15 cellular contexts compared by ENCODE assay signal in genomic region chr10:51867956-51868355, GRCh38.
DNase-seq lines count a peak whose midpoint lies in the region; ATAC-seq and TF ChIP-seq lines count a peak whose summit lies in the region.
"Had no signal": no experiment of that assay in that cellular context is flagged by ENCODE, and none has a peak within 500 bp of the region (broad histone marks: within the 10 kb centered on the region; RNA-seq: fewer than 3 reads in every experiment).

No MANE protein-coding gene starts in this region.

- POLR2A ChIA-PET in MCF 10A (lab: Yijun Ruan, JAX), result no interaction called here
- POLR2A ChIA-PET in SK-N-SH (lab: Yijun Ruan, JAX), result no interaction called here

- TF ChIP-seq POLR2A in breast epithelium (IDR thresholded peaks at IDR 0.05), result no peak

- no peak overlapping the region for H3K9ac ChIP-seq in SK-N-SH

- H3K4me1 ChIP-seq in breast epithelium (no peaks in the 10 kb centered on the region), SK-N-SH (ENCODE audit: control insufficient read depth in 1 of 2, insufficient read depth in 2 of 2, low read depth in 1 of 2, low read length in 1 of 2) (no peaks in the 10 kb centered on the region)
- H3K4me1 ChIP-seq: A549, sigmoid colon, thyroid gland had no signal

- DNase-seq in MCF 10A (ENCODE audit: unreplicated experiment) (peak; percentile 53), breast epithelium (ENCODE audit: low spot score in 2 of 2) (no peak), SK-N-SH (no peak), fibroblast of the aortic adventitia (ENCODE audit: low read depth) (peak; percentile 93), mesenteric fat pad (ENCODE audit: low spot score) (no peak), SW480 (ENCODE audit: low spot score) (no peak)
- no peak for DNase-seq in stimulated activated effector memory CD8-positive, alpha-beta T cell treated with anti-CD3 and anti-CD28 coated beads, Interleukin-12 subunit alpha, Interleukin-12 subunit beta, amount 100 ng/mL, for 72 hours (ENCODE audit: low spot score in 2 of 2)
- DNase-seq: effector memory CD8-positive, alpha-beta T cell; naive B cell; NCI-H187 treated with DMSO at 0.1 percent for 48 hours; sigmoid colon had no signal

- H3K4me1 Mint-ChIP-seq in MCF 10A (ENCODE audit: insufficient read depth, unreplicated experiment), result peaks cover 5% of the 10 kb centered on the region
- peaks cover 5% of the 10 kb centered on the region for H3K4me1 Mint-ChIP-seq in stimulated activated effector memory CD8-positive, alpha-beta T cell treated with anti-CD3 and anti-CD28 coated beads, Interleukin-12 subunit alpha, Interleukin-12 subunit beta, amount 100 ng/mL, for 72 hours
- H3K4me1 Mint-ChIP-seq: naive B cell had no signal

- H3K27ac Mint-ChIP-seq in MCF 10A (ENCODE audit: low read depth, unreplicated experiment), result no peak overlapping the region
- no peak overlapping the region for H3K27ac Mint-ChIP-seq in stimulated activated effector memory CD8-positive, alpha-beta T cell treated with anti-CD3 and anti-CD28 coated beads, Interleukin-12 subunit alpha, Interleukin-12 subunit beta, amount 100 ng/mL, for 72 hours
- H3K27ac Mint-ChIP-seq: effector memory CD8-positive, alpha-beta T cell; naive B cell; T-helper 2 cell treated with Interferon-gamma antibody and Interleukin-4, amounts not matched to agents 5 μg/mL and 100 μg/mL, for 36 hours had no signal

- no peak overlapping the region for H3K4me3 ChIP-seq in breast epithelium
- no peak overlapping the region for H3K4me3 ChIP-seq in SK-N-SH (ENCODE audit: low read depth in 2 of 2, low read length in 1 of 2)
- peak overlapping the region; percentile 26 for H3K4me3 ChIP-seq in fibroblast of the aortic adventitia (ENCODE audit: low read depth, low read length)
- H3K4me3 ChIP-seq: A549, sigmoid colon, thyroid gland had no signal

- H3K36me3 Mint-ChIP-seq in MCF 10A (ENCODE audit: insufficient read depth, unreplicated experiment), result no peaks in the 10 kb centered on the region
- no peaks in the 10 kb centered on the region for H3K36me3 Mint-ChIP-seq in stimulated activated effector memory CD8-positive, alpha-beta T cell treated with anti-CD3 and anti-CD28 coated beads, Interleukin-12 subunit alpha, Interleukin-12 subunit beta, amount 100 ng/mL, for 72 hours
- H3K36me3 Mint-ChIP-seq: naive B cell had no signal

- H3K9me3 ChIP-seq in breast epithelium, result no peaks in the 10 kb centered on the region
- no peaks in the 10 kb centered on the region for H3K9me3 ChIP-seq in SK-N-SH
- H3K9me3 ChIP-seq: A549, sigmoid colon, thyroid gland had no signal

- H3K9me3 Mint-ChIP-seq in MCF 10A (ENCODE audit: unreplicated experiment), result no peaks in the 10 kb centered on the region
- peaks cover 3% of the 10 kb centered on the region for H3K9me3 Mint-ChIP-seq in stimulated activated effector memory CD8-positive, alpha-beta T cell treated with anti-CD3 and anti-CD28 coated beads, Interleukin-12 subunit alpha, Interleukin-12 subunit beta, amount 100 ng/mL, for 72 hours
- H3K9me3 Mint-ChIP-seq: effector memory CD8-positive, alpha-beta T cell; naive B cell; T-helper 2 cell treated with Interferon-gamma antibody and Interleukin-4, amounts not matched to agents 5 μg/mL and 100 μg/mL, for 36 hours had no signal

- H3K27me3 ChIP-seq in breast epithelium (no peaks in the 10 kb centered on the region), SK-N-SH (ENCODE audit: insufficient read depth) (no peaks in the 10 kb centered on the region)
- H3K27me3 ChIP-seq: sigmoid colon, thyroid gland had no signal

- H3K36me3 ChIP-seq in breast epithelium (no peaks in the 10 kb centered on the region), SK-N-SH (replicated peaks in 1 of 2; ENCODE audit: control insufficient read depth in 1 of 2, insufficient read depth in 2 of 2, low read length in 1 of 2) (no peaks in the 10 kb centered on the region)
- H3K36me3 ChIP-seq: sigmoid colon, thyroid gland had no signal

- no peak for TF ChIP-seq RAD21 in SK-N-SH (IDR thresholded peaks at IDR 0.05; ENCODE audit: low read length)

- H3K4me2 ChIP-seq in SK-N-SH, result peak overlapping the region; percentile 18; the same call in 1 of the 2 replicates
- H3K4me2 ChIP-seq: A549 had no signal

- no peaks in the 10 kb centered on the region for H3K79me2 ChIP-seq in SK-N-SH (ENCODE audit: insufficient read depth)

- H4K20me1 ChIP-seq in SK-N-SH (ENCODE audit: insufficient read depth), result no peaks in the 10 kb centered on the region

- no peak for TF ChIP-seq CTCF in MCF 10A (IDR thresholded peaks at IDR 0.05; ENCODE audit: unreplicated experiment)
- TF ChIP-seq CTCF in breast epithelium (IDR thresholded peaks at IDR 0.05), result no peak
- no peak for TF ChIP-seq CTCF in SK-N-SH (IDR thresholded peaks at IDR 0.05)
- no peak for TF ChIP-seq CTCF in fibroblast of the aortic adventitia (IDR thresholded peaks at IDR 0.05; ENCODE audit: insufficient read depth, low read length)

- TF ChIP-seq EP300 in SK-N-SH (IDR thresholded peaks at IDR 0.05; ENCODE audit: borderline replicate concordance in 1 of 2, low read depth in 1 of 2, low read length in 1 of 2), result 0 out of 4 replicates have a peak, but pooled peaks of 1 of the 2 experiments have one; percentile 22

- H3F3A ChIP-seq in SK-N-SH (replicated peaks; ENCODE audit: insufficient read depth), result no peaks in the 10 kb centered on the region

- H2AFZ ChIP-seq in SK-N-SH (ENCODE audit: low read depth), result peak overlapping the region; percentile 58

- H3K27ac ChIP-seq in breast epithelium (no peak overlapping the region), SK-N-SH (ENCODE audit: low read depth in 2 of 2, low read length in 1 of 2) (peak overlapping the region in 1 of 2 experiments; percentile 47; a peak in 2 of 4 replicates)
- H3K27ac ChIP-seq: A549, sigmoid colon, thyroid gland had no signal

- peak; percentile 54 for ATAC-seq in stimulated activated effector memory CD8-positive, alpha-beta T cell treated with anti-CD3 and anti-CD28 coated beads, Interleukin-12 subunit alpha, Interleukin-12 subunit beta, amount 100 ng/mL, for 72 hours
- ATAC-seq in GM21515 (IDR thresholded peaks at IDR 0.05; ENCODE audit: unreplicated experiment), result no peak
- ATAC-seq: A549; effector memory CD8-positive, alpha-beta T cell had no signal

- intact Hi-C loops in MCF 10A (cut with micrococcal nuclease) (loop anchor here (2.0 kb wide), 1 partner anchor 33 kb away; no protein-coding TSS in a partner anchor), breast epithelium (cut with DNase I; ENCODE audit: low total_unique reads) (no loop called here)

- BruUV-seq in MCF 10A (replicated peaks; lab: Mats Ljungman, UMichigan), result no TSS peak

- H3K27me3 Mint-ChIP-seq in MCF 10A (ENCODE audit: insufficient read depth, unreplicated experiment), result no peaks in the 10 kb centered on the region
- H3K27me3 Mint-ChIP-seq: effector memory CD8-positive, alpha-beta T cell had no signal

- H3K4me3 Mint-ChIP-seq in MCF 10A (ENCODE audit: unreplicated experiment), result no peak overlapping the region
- H3K4me3 Mint-ChIP-seq in stimulated activated effector memory CD8-positive, alpha-beta T cell treated with anti-CD3 and anti-CD28 coated beads, Interleukin-12 subunit alpha, Interleukin-12 subunit beta, amount 100 ng/mL, for 72 hours, result no peak overlapping the region
- H3K4me3 Mint-ChIP-seq: effector memory CD8-positive, alpha-beta T cell; naive B cell; T-helper 2 cell treated with Interferon-gamma antibody and Interleukin-4, amounts not matched to agents 5 μg/mL and 100 μg/mL, for 36 hours had no signal

- CTCF ChIA-PET in MCF 10A (lab: Yijun Ruan, JAX), result interaction anchor here (0.6 to 0.7 kb wide), 2 partner anchors 93 to 776 kb away, joined by 3 to 5 read pairs; no protein-coding TSS in a partner anchor
- CTCF ChIA-PET in SK-N-SH (lab: Yijun Ruan, JAX), result no interaction called here

- no peaks in the 10 kb centered on the region for H3K9me2 ChIP-seq in SK-N-SH

- 41% methylated on average over 4 of the region's 4 CpGs for WGBS in SK-N-SH (ENCODE audit: low lambda C conversion rate)

TF ChIP-seq in SK-N-SH, 30 proteins besides CTCF, POLR2A, EP300 and RAD21 (continues in another document):
- no peak for TF ChIP-seq POLR2AphosphoS5 (IDR thresholded peaks at IDR 0.05; ENCODE audit: low read depth, low read length)
- TF ChIP-seq FOXM1 (IDR thresholded peaks at IDR 0.05; ENCODE audit: low read depth), result no peak
- no peak for TF ChIP-seq USF2 (IDR thresholded peaks at IDR 0.05; ENCODE audit: borderline replicate concordance, low read depth, low read length)
- TF ChIP-seq TAF1 (IDR thresholded peaks at IDR 0.05; ENCODE audit: borderline replicate concordance, low read depth, low read length), result no peak
- no peak for TF ChIP-seq SMC3 (IDR thresholded peaks at IDR 0.05; ENCODE audit: low read depth, low read length)
- TF ChIP-seq PBX3 (IDR thresholded peaks at IDR 0.05), result peak; percentile 68
- TF ChIP-seq RXRA (IDR thresholded peaks at IDR 0.05; ENCODE audit: borderline replicate concordance, low read depth), result peak; percentile 28; the same call in 1 of the 2 replicates
- peak; percentile 29; the same call in 1 of the 2 replicates for TF ChIP-seq NFIC (IDR thresholded peaks at IDR 0.05; ENCODE audit: borderline replicate concordance)
- peak; percentile 44; the same call in 1 of the 2 replicates for TF ChIP-seq TEAD4 (IDR thresholded peaks at IDR 0.05; ENCODE audit: borderline replicate concordance, insufficient read depth)
- TF ChIP-seq ELF1 (IDR thresholded peaks at IDR 0.05), result no peak
- TF ChIP-seq GATA2 (CRISPR knock-in tag; IDR thresholded peaks at IDR 0.05), result no peak
- peak; percentile 69 for TF ChIP-seq JUND (IDR thresholded peaks at IDR 0.05)

Comparison
In these comparisons a context has a peak if more than half of its experiments do, and no peak if none do; other contexts are left out.
1. DNase-seq: peak in MCF 10A (single experiment) and fibroblast of the aortic adventitia (single experiment); none in breast epithelium (0 of 2), SK-N-SH (single experiment), stimulated activated effector memory CD8-positive, alpha-beta T cell treated with anti-CD3 and anti-CD28 coated beads, Interleukin-12 subunit alpha, Interleukin-12 subunit beta, amount 100 ng/mL, for 72 hours (0 of 2), mesenteric fat pad (single experiment) and SW480 (single experiment).